25 cellular contexts compared by ENCODE assay signal in genomic region chr20:4844325-4844724, GRCh38. TPM values are rescaled to one million over a fixed set of nuclear protein-coding genes. Genes with fewer than 3 reads are reported as not detected.
DNase-seq lines count a peak whose midpoint lies in the region; ATAC-seq, FAIRE-seq and TF ChIP-seq lines count a peak whose summit lies in the region.
"Had no signal": no experiment of that assay in that cellular context is flagged by ENCODE, and none has a peak within 500 bp of the region (broad histone marks: within the 10 kb centered on the region; RNA-seq: fewer than 3 reads in every experiment).

No MANE protein-coding gene starts in this region.

- H3K4me1 ChIP-seq in neutrophil (ENCODE audit: control insufficient read depth in 1 of 2, insufficient read depth in 1 of 2, low read depth in 1 of 2, low read length in 1 of 2), result peaks cover 41 to 48% of the 10 kb centered on the region in 2 experiments
- H3K4me1 ChIP-seq: parathyroid adenoma, stomach, tibial artery had no signal

- ATAC-seq in activated naive CD8-positive, alpha-beta T cell treated with anti-CD3 and anti-CD28 coated beads, Interleukin-2, amount 50 U/mL, for 24 hours, result no peak
- ATAC-seq: right cardiac atrium had no signal

- H3K9me3 Mint-ChIP-seq in activated naive CD4-positive, alpha-beta T cell treated with anti-CD3 and anti-CD28 coated beads, Interleukin-2, amount 10 ng/mL, durations not matched to agents 7 days and 5 days, result peaks cover 3% of the 10 kb centered on the region
- no peaks in the 10 kb centered on the region for H3K9me3 Mint-ChIP-seq in Calu3 (ENCODE audit: low read depth, unreplicated experiment)
- peaks cover 3% of the 10 kb centered on the region for H3K9me3 Mint-ChIP-seq in activated naive CD8-positive, alpha-beta T cell treated with anti-CD3 and anti-CD28 coated beads, Interleukin-2, amount 50 U/mL, for 24 hours
- H3K9me3 Mint-ChIP-seq in mesothelial cell of epicardium, result peaks cover 4% of the 10 kb centered on the region

- CTCF ChIA-PET in activated naive CD4-positive, alpha-beta T cell treated with anti-CD3 and anti-CD28 coated beads, Interleukin-2, amount 10 ng/mL, durations not matched to agents 7 days and 5 days (lab: Charles Lee), result no interaction called here
- CTCF ChIA-PET in Calu3 (lab: Charles Lee), result no interaction called here

- no peaks in the 10 kb centered on the region for H3K36me3 ChIP-seq in neutrophil
- H3K36me3 ChIP-seq: stomach, tibial artery had no signal

- DNase-seq in activated naive CD4-positive, alpha-beta T cell treated with anti-CD3 and anti-CD28 coated beads, Interleukin-2, amount 10 ng/mL, durations not matched to agents 7 days and 5 days, result no peak
- no peak for DNase-seq in activated naive CD4-positive, alpha-beta T cell treated with anti-CD3 and anti-CD28 coated beads, Interleukin-2, amount 50 U/mL, for 16 hours
- DNase-seq in Calu3, result no peak
- DNase-seq in activated naive CD8-positive, alpha-beta T cell treated with anti-CD3 and anti-CD28 coated beads, Interleukin-2, amount 50 U/mL, for 24 hours, result no peak
- no peak for DNase-seq in frontal cortex (ENCODE audit: low spot score in 2 of 2)
- DNase-seq in mesothelial cell of epicardium (ENCODE audit: low spot score in 2 of 2, unreplicated experiment in 2 of 2), result no peak
- DNase-seq in DMS 273 (lab: John Stamatoyannopoulos, UW; ENCODE audit: unreplicated experiment), result no peak
- DNase-seq: cerebellar nuclear complex; DMS 273 treated with DMSO at 0.1 percent for 48 hours; IMR-90; NCI-H1092 treated with DMSO at 0.1 percent for 48 hours; NCI-H2029; NCI-H2227 treated with DMSO at 0.1 percent for 48 hours; NCI-H748 treated with DMSO at 0.1 percent for 48 hours; right cardiac atrium; stimulated activated CD4-positive, alpha-beta T cell treated with anti-CD3 and anti-CD28 coated beads, Interleukin-4, amount 100 ng/mL, for 24 hours; stomach had no signal

- peaks cover 4% of the 10 kb centered on the region for H3K4me1 Mint-ChIP-seq in activated naive CD4-positive, alpha-beta T cell treated with anti-CD3 and anti-CD28 coated beads, Interleukin-2, amount 10 ng/mL, durations not matched to agents 7 days and 5 days
- H3K4me1 Mint-ChIP-seq in Calu3 (ENCODE audit: low read depth, unreplicated experiment) (no peaks in the 10 kb centered on the region), mesothelial cell of epicardium (no peaks in the 10 kb centered on the region)
- H3K4me1 Mint-ChIP-seq in activated naive CD8-positive, alpha-beta T cell treated with anti-CD3 and anti-CD28 coated beads, Interleukin-2, amount 50 U/mL, for 24 hours, result peaks cover 8% of the 10 kb centered on the region
- H3K4me1 Mint-ChIP-seq: nephron had no signal

- H3K4me3 ChIP-seq in neutrophil (ENCODE audit: low read depth in 1 of 2, low read length in 1 of 2), result no peak overlapping the region
- H3K4me3 ChIP-seq: stomach, tibial artery had no signal

- no peak for FAIRE-seq in frontal cortex (lab: Jason Lieb, UNC)

- BruUV-seq in Calu3 (replicated peaks; lab: Mats Ljungman, UMichigan), result no TSS peak

- no peaks in the 10 kb centered on the region for H3K36me3 Mint-ChIP-seq in activated naive CD4-positive, alpha-beta T cell treated with anti-CD3 and anti-CD28 coated beads, Interleukin-2, amount 10 ng/mL, durations not matched to agents 7 days and 5 days
- H3K36me3 Mint-ChIP-seq in Calu3 (ENCODE audit: insufficient read depth, unreplicated experiment) (no peaks in the 10 kb centered on the region), mesothelial cell of epicardium (no peaks in the 10 kb centered on the region)
- H3K36me3 Mint-ChIP-seq in activated naive CD8-positive, alpha-beta T cell treated with anti-CD3 and anti-CD28 coated beads, Interleukin-2, amount 50 U/mL, for 24 hours (ENCODE audit: low read depth), result no peaks in the 10 kb centered on the region

- H3K27me3 Mint-ChIP-seq in activated naive CD4-positive, alpha-beta T cell treated with anti-CD3 and anti-CD28 coated beads, Interleukin-2, amount 10 ng/mL, durations not matched to agents 7 days and 5 days, result peaks cover 10% of the 10 kb centered on the region
- peaks cover 8% of the 10 kb centered on the region for H3K27me3 Mint-ChIP-seq in Calu3 (ENCODE audit: unreplicated experiment)
- no peaks in the 10 kb centered on the region for H3K27me3 Mint-ChIP-seq in activated naive CD8-positive, alpha-beta T cell treated with anti-CD3 and anti-CD28 coated beads, Interleukin-2, amount 50 U/mL, for 24 hours
- H3K27me3 Mint-ChIP-seq in mesothelial cell of epicardium (ENCODE audit: low read depth), result peaks cover 1% of the 10 kb centered on the region

- peak overlapping the region; percentile 38 for H3K27ac Mint-ChIP-seq in activated naive CD4-positive, alpha-beta T cell treated with anti-CD3 and anti-CD28 coated beads, Interleukin-2, amount 10 ng/mL, durations not matched to agents 7 days and 5 days
- peak overlapping the region; percentile 65 for H3K27ac Mint-ChIP-seq in Calu3 (ENCODE audit: unreplicated experiment)
- peak overlapping the region; percentile 69 for H3K27ac Mint-ChIP-seq in activated naive CD8-positive, alpha-beta T cell treated with anti-CD3 and anti-CD28 coated beads, Interleukin-2, amount 50 U/mL, for 24 hours
- no peak overlapping the region for H3K27ac Mint-ChIP-seq in mesothelial cell of epicardium
- H3K27ac Mint-ChIP-seq: nephron had no signal

- H3K27me3 ChIP-seq in neutrophil, result no peaks in the 10 kb centered on the region
- H3K27me3 ChIP-seq: stomach, tibial artery had no signal

- no peaks in the 10 kb centered on the region for H3K9me3 ChIP-seq in neutrophil
- H3K9me3 ChIP-seq: tibial artery had no signal

- TF ChIP-seq CTCF in Calu3 (IDR thresholded peaks at IDR 0.05; ENCODE audit: unreplicated experiment) (no peak), neutrophil (IDR thresholded peaks at IDR 0.05) (no peak), mesothelial cell of epicardium (IDR thresholded peaks at IDR 0.05; ENCODE audit: unreplicated experiment) (no peak)

- H3K4me3 Mint-ChIP-seq in activated naive CD4-positive, alpha-beta T cell treated with anti-CD3 and anti-CD28 coated beads, Interleukin-2, amount 10 ng/mL, durations not matched to agents 7 days and 5 days, result peak overlapping the region; percentile 8
- H3K4me3 Mint-ChIP-seq in Calu3 (ENCODE audit: low read depth, unreplicated experiment) (no peak overlapping the region), mesothelial cell of epicardium (no peak overlapping the region)
- no peak overlapping the region for H3K4me3 Mint-ChIP-seq in activated naive CD8-positive, alpha-beta T cell treated with anti-CD3 and anti-CD28 coated beads, Interleukin-2, amount 50 U/mL, for 24 hours
- H3K4me3 Mint-ChIP-seq: nephron had no signal

- H3K27ac ChIP-seq in neutrophil, result peak overlapping the region; percentile 85
- H3K27ac ChIP-seq: C4-2B, epithelial cell of prostate, parathyroid adenoma, RWPE1, stomach, tibial artery, VCaP had no signal

- intact Hi-C loops in Calu3 (cut with micrococcal nuclease; ENCODE audit: unreplicated experiment), result no loop called here

RNA-seq across cellular contexts. Expression of gene RASSF2, which starts 20.9 kb away (rescaled TPM):
- total RNA-seq in Calu3 (2022) (0.28 and 0.39 TPM in 2 replicates), frontal cortex (274 TPM), mesothelial cell of epicardium (6.7 to 7.5 TPM (median 6.8 TPM) in 3 replicates)

Comparison
In these comparisons a context has a peak if more than half of its experiments do, and no peak if none do; other contexts are left out.
1. RNA of gene RASSF2, which starts 20.9 kb away (total RNA-seq): 274 TPM in frontal cortex (single experiment); 6.7 to 7.5 TPM in mesothelial cell of epicardium and 0.28 to 0.39 TPM in Calu3; every median in the first group is over 10 times any median in the second.